Comparison of ENCODE assay signal across 18 cellular contexts in genomic region chr17:50393700-50394099, GRCh38.
"Had no signal": no experiment of that assay in that cellular context is flagged by ENCODE, and none has a peak within 500 bp of the region (broad histone marks: within the 10 kb centered on the region; RNA-seq: fewer than 3 reads in every experiment).

No MANE protein-coding gene starts in this region.

- H3K27ac Mint-ChIP-seq: activated CD4-positive, alpha-beta memory T cell treated with anti-CD3 and anti-CD28 coated beads for 36 hours; activated T-cell treated with anti-CD3 and anti-CD28 coated beads, Interleukin-2, amount 50 U/mL, for 72 hours had no signal

- ATAC-seq: activated T-cell treated with anti-CD3 and anti-CD28 coated beads, Interleukin-2, amount 50 U/mL, for 72 hours had no signal

- DNase-seq: activated CD4-positive, alpha-beta memory T cell treated with anti-CD3 and anti-CD28 coated beads for 36 hours; activated naive CD4-positive, alpha-beta T cell; activated T-cell treated with anti-CD3 and anti-CD28 coated beads, Interleukin-2, amount 50 U/mL, for 72 hours; adrenal gland; central memory CD4-positive, alpha-beta T cell; effector CD8-positive, alpha-beta T cell; erythroblast; kidney; left ventricle myocardium inferior; mesendoderm; retina; stimulated activated CD4-positive, alpha-beta T cell treated with anti-CD3 and anti-CD28 coated beads, Interleukin-4, amount 100 ng/mL, for 4 hours had no signal

- H3K9me3 Mint-ChIP-seq: activated CD4-positive, alpha-beta memory T cell treated with anti-CD3 and anti-CD28 coated beads for 36 hours; activated T-cell treated with anti-CD3 and anti-CD28 coated beads, Interleukin-2, amount 50 U/mL, for 72 hours had no signal

- H3K27ac ChIP-seq: adrenal gland, coronary artery, hepatocyte, left ventricle myocardium inferior, parathyroid adenoma, skin epidermis, tibial nerve, vagina had no signal

- H3K4me3 Mint-ChIP-seq: activated CD4-positive, alpha-beta memory T cell treated with anti-CD3 and anti-CD28 coated beads for 36 hours; activated T-cell treated with anti-CD3 and anti-CD28 coated beads, Interleukin-2, amount 50 U/mL, for 72 hours had no signal

- H3K27me3 Mint-ChIP-seq: activated CD4-positive, alpha-beta memory T cell treated with anti-CD3 and anti-CD28 coated beads for 36 hours had no signal
